Comparison of ENCODE assay signal across 23 cellular contexts in genomic region chrX:117840645-117841044, GRCh38.
"Had no signal": no experiment of that assay in that cellular context is flagged by ENCODE, and none has a peak within 500 bp of the region (broad histone marks: within the 10 kb centered on the region; RNA-seq: fewer than 3 reads in every experiment).

No MANE protein-coding gene starts in this region.

- H3K27me3 Mint-ChIP-seq: activated CD4-positive, alpha-beta T cell treated with anti-CD3 and anti-CD28 coated beads, Interleukin-2, amount 10 ng/mL, durations not matched to agents 24 days and 14 days; activated CD8-positive, alpha-beta memory T cell treated with anti-CD3 and anti-CD28 coated beads, Interleukin-2, amount 10 ng/mL, durations not matched to agents 7 days and 5 days; activated CD8-positive, alpha-beta T cell treated with anti-CD3 and anti-CD28 coated beads for 36 hours; activated naive CD4-positive, alpha-beta T cell treated with anti-CD3 and anti-CD28 coated beads, Interleukin-2, amount 50 U/mL, for 24 hours; type B pancreatic cell had no signal

- H3K4me1 Mint-ChIP-seq: activated CD4-positive, alpha-beta T cell treated with anti-CD3 and anti-CD28 coated beads, Interleukin-2, amount 10 ng/mL, durations not matched to agents 24 days and 14 days; activated CD8-positive, alpha-beta memory T cell treated with anti-CD3 and anti-CD28 coated beads, Interleukin-2, amount 10 ng/mL, durations not matched to agents 7 days and 5 days; activated naive CD4-positive, alpha-beta T cell treated with anti-CD3 and anti-CD28 coated beads, Interleukin-2, amount 50 U/mL, for 24 hours; natural killer cell had no signal

- H3K27me3 ChIP-seq: body of pancreas, right atrium auricular region, spleen had no signal

- H3K9me3 ChIP-seq: body of pancreas, thoracic aorta had no signal

- H3K4me3 ChIP-seq: body of pancreas, right atrium auricular region, spleen, thoracic aorta had no signal

- ATAC-seq: activated CD4-positive, CD25-positive, alpha-beta regulatory T cell treated with anti-CD3 and anti-CD28 coated beads, Interleukin-2, amount 50 U/mL, for 24 hours; activated CD8-positive, alpha-beta memory T cell treated with anti-CD3 and anti-CD28 coated beads, Interleukin-2, amount 10 ng/mL, durations not matched to agents 7 days and 5 days; activated CD8-positive, alpha-beta T cell treated with anti-CD3 and anti-CD28 coated beads for 36 hours; body of pancreas; left ventricle myocardium superior; natural killer cell had no signal

- H3K36me3 Mint-ChIP-seq: activated CD8-positive, alpha-beta memory T cell treated with anti-CD3 and anti-CD28 coated beads, Interleukin-2, amount 10 ng/mL, durations not matched to agents 7 days and 5 days; activated naive CD4-positive, alpha-beta T cell treated with anti-CD3 and anti-CD28 coated beads, Interleukin-2, amount 50 U/mL, for 24 hours; natural killer cell; type B pancreatic cell had no signal

- H3K27ac Mint-ChIP-seq: activated CD4-positive, alpha-beta T cell treated with anti-CD3 and anti-CD28 coated beads, Interleukin-2, amount 10 ng/mL, durations not matched to agents 24 days and 14 days; activated CD8-positive, alpha-beta memory T cell treated with anti-CD3 and anti-CD28 coated beads, Interleukin-2, amount 10 ng/mL, durations not matched to agents 7 days and 5 days; activated CD8-positive, alpha-beta T cell treated with anti-CD3 and anti-CD28 coated beads for 36 hours; activated naive CD4-positive, alpha-beta T cell treated with anti-CD3 and anti-CD28 coated beads, Interleukin-2, amount 50 U/mL, for 24 hours; natural killer cell; T-helper 2 cell treated with Interferon-gamma antibody and Interleukin-4, amounts not matched to agents 5 μg/mL and 100 μg/mL, for 36 hours; type B pancreatic cell had no signal

- H3K27ac ChIP-seq: body of pancreas, right atrium auricular region, spleen, thoracic aorta, VCaP had no signal

- H3K9me3 Mint-ChIP-seq: activated CD4-positive, alpha-beta T cell treated with anti-CD3 and anti-CD28 coated beads, Interleukin-2, amount 10 ng/mL, durations not matched to agents 24 days and 14 days; activated naive CD4-positive, alpha-beta T cell treated with anti-CD3 and anti-CD28 coated beads, Interleukin-2, amount 50 U/mL, for 24 hours; T-helper 2 cell treated with Interferon-gamma antibody and Interleukin-4, amounts not matched to agents 5 μg/mL and 100 μg/mL, for 36 hours; type B pancreatic cell had no signal

- H3K4me1 ChIP-seq: body of pancreas, right atrium auricular region, spleen had no signal

- DNase-seq: activated CD4-positive, alpha-beta T cell treated with anti-CD3 and anti-CD28 coated beads, Interleukin-2, amount 10 ng/mL, durations not matched to agents 24 days and 14 days; activated CD8-positive, alpha-beta memory T cell treated with anti-CD3 and anti-CD28 coated beads, Interleukin-2, amount 10 ng/mL, durations not matched to agents 7 days and 5 days; activated CD8-positive, alpha-beta T cell treated with anti-CD3 and anti-CD28 coated beads for 36 hours; activated gamma-delta T cell treated with Interleukin-2 at 50 U/mL for 16 hours; activated T-cell treated with anti-CD3 and anti-CD28 coated beads for 4 hours; anterior cingulate cortex; body of pancreas; effector CD4-positive, alpha-beta T cell; erythroblast; foreskin fibroblast; left ventricle myocardium superior; midbrain; natural killer cell; spleen; stimulated activated CD4-positive, alpha-beta T cell treated with anti-CD3 and anti-CD28 coated beads, Interleukin-4, amount 100 ng/mL, for 1 hour; stimulated activated naive CD4-positive, alpha-beta T cell had no signal

- H3K36me3 ChIP-seq: right atrium auricular region, spleen, thoracic aorta had no signal

- H3K4me3 Mint-ChIP-seq: activated CD4-positive, alpha-beta T cell treated with anti-CD3 and anti-CD28 coated beads, Interleukin-2, amount 10 ng/mL, durations not matched to agents 24 days and 14 days; activated CD8-positive, alpha-beta memory T cell treated with anti-CD3 and anti-CD28 coated beads, Interleukin-2, amount 10 ng/mL, durations not matched to agents 7 days and 5 days; activated CD8-positive, alpha-beta T cell treated with anti-CD3 and anti-CD28 coated beads for 36 hours; activated naive CD4-positive, alpha-beta T cell treated with anti-CD3 and anti-CD28 coated beads, Interleukin-2, amount 50 U/mL, for 24 hours; natural killer cell; T-helper 2 cell treated with Interferon-gamma antibody and Interleukin-4, amounts not matched to agents 5 μg/mL and 100 μg/mL, for 36 hours; type B pancreatic cell had no signal
